ENCODE assay signal across 1 cellular context in the genomic region with DNA sequence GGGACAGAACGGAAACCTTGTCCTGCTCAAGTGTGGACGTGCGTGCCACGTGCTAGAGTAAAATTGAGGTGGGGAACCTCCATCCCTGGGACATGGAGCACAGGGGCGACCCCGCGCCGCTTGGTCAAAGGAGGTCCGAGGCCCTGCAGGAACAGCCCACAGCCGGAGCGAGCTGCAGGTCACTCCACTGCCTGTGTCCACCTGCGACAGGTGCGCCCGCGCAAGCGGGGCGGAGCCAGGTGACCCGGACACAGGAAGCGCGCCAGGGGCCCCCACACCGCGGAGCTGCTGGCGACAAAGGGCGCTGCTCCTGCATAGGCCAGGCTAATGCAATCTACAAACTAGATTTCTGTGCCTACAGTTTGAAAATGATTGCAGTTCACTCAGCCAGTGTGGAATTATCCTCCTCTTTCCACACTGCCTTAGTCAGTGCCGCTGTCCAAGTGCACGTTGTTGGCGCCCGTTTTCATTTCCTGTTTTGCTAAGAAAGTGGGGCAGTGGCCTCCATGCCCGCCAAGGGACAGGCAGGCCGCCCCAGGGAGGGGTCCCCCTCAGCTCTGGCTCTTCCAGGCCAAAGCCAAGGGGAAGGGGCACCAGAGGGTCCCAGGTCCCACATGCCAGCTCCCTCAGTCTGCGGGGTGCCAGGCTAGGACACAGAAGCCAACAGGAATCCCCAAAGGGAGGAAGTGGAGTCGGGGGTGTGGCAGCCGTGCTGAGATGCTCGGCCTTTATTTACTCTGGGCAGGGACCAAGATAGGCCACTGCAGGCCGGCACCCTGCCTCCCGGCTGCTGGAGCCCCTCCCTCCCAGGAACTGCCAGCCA.
TF ChIP-seq lines count a peak whose summit lies in the region.

No MANE protein-coding gene starts in this region.

TF ChIP-seq in K562, 482 proteins besides CTCF, POLR2A, EP300 and RAD21 (continued from another document and continues in another):
- no peak for TF ChIP-seq MCM7 (IDR thresholded peaks at IDR 0.05)
- TF ChIP-seq ZBTB8A (IDR thresholded peaks at IDR 0.05; ENCODE audit: partially characterized antibody), result no peak
- TF ChIP-seq, protein P1, sequence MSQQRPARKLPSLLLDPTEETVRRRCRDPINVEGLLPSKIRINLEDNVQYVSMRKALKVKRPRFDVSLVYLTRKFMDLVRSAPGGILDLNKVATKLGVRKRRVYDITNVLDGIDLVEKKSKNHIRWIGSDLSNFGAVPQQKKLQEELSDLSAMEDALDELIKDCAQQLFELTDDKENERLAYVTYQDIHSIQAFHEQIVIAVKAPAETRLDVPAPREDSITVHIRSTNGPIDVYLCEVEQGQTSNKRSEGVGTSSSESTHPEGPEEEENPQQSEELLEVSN (IDR thresholded peaks at IDR 0.05; ENCODE audit: borderline replicate concordance in 1 of 2, extremely low read depth in 1 of 2, insufficient read depth in 1 of 2, insufficient read length in 1 of 2, low read depth in 1 of 2, low read length in 1 of 2, poor library complexity in 1 of 2, severe bottlenecking in 1 of 2), result peak; percentile 50 to 70
- TF ChIP-seq NONO (IDR thresholded peaks at IDR 0.05; ENCODE audit: low read depth in 2 of 2, low read length in 1 of 2), result no peak
- TF ChIP-seq, protein P2, sequence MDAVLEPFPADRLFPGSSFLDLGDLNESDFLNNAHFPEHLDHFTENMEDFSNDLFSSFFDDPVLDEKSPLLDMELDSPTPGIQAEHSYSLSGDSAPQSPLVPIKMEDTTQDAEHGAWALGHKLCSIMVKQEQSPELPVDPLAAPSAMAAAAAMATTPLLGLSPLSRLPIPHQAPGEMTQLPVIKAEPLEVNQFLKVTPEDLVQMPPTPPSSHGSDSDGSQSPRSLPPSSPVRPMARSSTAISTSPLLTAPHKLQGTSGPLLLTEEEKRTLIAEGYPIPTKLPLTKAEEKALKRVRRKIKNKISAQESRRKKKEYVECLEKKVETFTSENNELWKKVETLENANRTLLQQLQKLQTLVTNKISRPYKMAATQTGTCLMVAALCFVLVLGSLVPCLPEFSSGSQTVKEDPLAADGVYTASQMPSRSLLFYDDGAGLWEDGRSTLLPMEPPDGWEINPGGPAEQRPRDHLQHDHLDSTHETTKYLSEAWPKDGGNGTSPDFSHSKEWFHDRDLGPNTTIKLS (IDR thresholded peaks at IDR 0.05; ENCODE audit: borderline replicate concordance, low read depth), result peak; percentile 65; the same call in 1 of the 2 replicates
- peak; percentile 69; the same call in 1 of the 2 replicates for TF ChIP-seq ERF (CRISPR knock-in tag; IDR thresholded peaks at IDR 0.05)
- no peak for TF ChIP-seq ZNF121 (CRISPR knock-in tag; conservative IDR thresholded peaks at IDR 0.05)
- no peak for TF ChIP-seq ZNF274 (IDR thresholded peaks at IDR 0.05; ENCODE audit: borderline replicate concordance, low read depth, low read length)
- TF ChIP-seq, protein P3, sequence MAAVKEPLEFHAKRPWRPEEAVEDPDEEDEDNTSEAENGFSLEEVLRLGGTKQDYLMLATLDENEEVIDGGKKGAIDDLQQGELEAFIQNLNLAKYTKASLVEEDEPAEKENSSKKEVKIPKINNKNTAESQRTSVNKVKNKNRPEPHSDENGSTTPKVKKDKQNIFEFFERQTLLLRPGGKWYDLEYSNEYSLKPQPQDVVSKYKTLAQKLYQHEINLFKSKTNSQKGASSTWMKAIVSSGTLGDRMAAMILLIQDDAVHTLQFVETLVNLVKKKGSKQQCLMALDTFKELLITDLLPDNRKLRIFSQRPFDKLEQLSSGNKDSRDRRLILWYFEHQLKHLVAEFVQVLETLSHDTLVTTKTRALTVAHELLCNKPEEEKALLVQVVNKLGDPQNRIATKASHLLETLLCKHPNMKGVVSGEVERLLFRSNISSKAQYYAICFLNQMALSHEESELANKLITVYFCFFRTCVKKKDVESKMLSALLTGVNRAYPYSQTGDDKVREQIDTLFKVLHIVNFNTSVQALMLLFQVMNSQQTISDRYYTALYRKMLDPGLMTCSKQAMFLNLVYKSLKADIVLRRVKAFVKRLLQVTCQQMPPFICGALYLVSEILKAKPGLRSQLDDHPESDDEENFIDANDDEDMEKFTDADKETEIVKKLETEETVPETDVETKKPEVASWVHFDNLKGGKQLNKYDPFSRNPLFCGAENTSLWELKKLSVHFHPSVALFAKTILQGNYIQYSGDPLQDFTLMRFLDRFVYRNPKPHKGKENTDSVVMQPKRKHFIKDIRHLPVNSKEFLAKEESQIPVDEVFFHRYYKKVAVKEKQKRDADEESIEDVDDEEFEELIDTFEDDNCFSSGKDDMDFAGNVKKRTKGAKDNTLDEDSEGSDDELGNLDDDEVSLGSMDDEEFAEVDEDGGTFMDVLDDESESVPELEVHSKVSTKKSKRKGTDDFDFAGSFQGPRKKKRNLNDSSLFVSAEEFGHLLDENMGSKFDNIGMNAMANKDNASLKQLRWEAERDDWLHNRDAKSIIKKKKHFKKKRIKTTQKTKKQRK (IDR thresholded peaks at IDR 0.05; ENCODE audit: borderline replicate concordance, low read depth, low read length), result no peak
- TF ChIP-seq ZNF184 (CRISPR knock-in tag; IDR thresholded peaks at IDR 0.05), result no peak
- no peak for TF ChIP-seq NR3C1 (CRISPR knock-in tag; IDR thresholded peaks at IDR 0.05)
- no peak for TF ChIP-seq HIVEP1 (CRISPR knock-in tag; IDR thresholded peaks at IDR 0.05)
- TF ChIP-seq, protein P4, sequence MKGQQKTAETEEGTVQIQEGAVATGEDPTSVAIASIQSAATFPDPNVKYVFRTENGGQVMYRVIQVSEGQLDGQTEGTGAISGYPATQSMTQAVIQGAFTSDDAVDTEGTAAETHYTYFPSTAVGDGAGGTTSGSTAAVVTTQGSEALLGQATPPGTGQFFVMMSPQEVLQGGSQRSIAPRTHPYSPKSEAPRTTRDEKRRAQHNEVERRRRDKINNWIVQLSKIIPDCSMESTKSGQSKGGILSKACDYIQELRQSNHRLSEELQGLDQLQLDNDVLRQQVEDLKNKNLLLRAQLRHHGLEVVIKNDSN (CRISPR knock-in tag; IDR thresholded peaks at IDR 0.05), result peak; percentile 41
- no peak for TF ChIP-seq RBM25 (IDR thresholded peaks at IDR 0.05; ENCODE audit: low read depth, low read length, severe bottlenecking)
- TF ChIP-seq, protein P5, sequence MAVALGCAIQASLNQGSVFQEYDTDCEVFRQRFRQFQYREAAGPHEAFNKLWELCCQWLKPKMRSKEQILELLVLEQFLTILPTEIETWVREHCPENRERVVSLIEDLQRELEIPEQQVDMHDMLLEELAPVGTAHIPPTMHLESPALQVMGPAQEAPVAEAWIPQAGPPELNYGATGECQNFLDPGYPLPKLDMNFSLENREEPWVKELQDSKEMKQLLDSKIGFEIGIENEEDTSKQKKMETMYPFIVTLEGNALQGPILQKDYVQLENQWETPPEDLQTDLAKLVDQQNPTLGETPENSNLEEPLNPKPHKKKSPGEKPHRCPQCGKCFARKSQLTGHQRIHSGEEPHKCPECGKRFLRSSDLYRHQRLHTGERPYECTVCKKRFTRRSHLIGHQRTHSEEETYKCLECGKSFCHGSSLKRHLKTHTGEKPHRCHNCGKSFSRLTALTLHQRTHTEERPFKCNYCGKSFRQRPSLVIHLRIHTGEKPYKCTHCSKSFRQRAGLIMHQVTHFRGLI (CRISPR knock-in tag; IDR thresholded peaks at IDR 0.05), result no peak
- TF ChIP-seq, protein P6, sequence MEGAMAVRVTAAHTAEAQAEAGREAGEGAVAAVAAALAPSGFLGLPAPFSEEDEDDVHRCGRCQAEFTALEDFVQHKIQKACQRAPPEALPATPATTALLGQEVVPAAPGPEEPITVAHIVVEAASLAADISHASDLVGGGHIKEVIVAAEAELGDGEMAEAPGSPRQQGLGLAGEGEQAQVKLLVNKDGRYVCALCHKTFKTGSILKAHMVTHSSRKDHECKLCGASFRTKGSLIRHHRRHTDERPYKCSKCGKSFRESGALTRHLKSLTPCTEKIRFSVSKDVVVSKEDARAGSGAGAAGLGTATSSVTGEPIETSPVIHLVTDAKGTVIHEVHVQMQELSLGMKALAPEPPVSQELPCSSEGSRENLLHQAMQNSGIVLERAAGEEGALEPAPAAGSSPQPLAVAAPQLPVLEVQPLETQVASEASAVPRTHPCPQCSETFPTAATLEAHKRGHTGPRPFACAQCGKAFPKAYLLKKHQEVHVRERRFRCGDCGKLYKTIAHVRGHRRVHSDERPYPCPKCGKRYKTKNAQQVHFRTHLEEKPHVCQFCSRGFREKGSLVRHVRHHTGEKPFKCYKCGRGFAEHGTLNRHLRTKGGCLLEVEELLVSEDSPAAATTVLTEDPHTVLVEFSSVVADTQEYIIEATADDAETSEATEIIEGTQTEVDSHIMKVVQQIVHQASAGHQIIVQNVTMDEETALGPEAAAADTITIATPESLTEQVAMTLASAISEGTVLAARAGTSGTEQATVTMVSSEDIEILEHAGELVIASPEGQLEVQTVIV (CRISPR knock-in tag; IDR thresholded peaks at IDR 0.05; ENCODE audit: borderline replicate concordance), result no peak
- TF ChIP-seq NR1H2 (CRISPR knock-in tag; IDR thresholded peaks at IDR 0.05), result no peak
- no peak for TF ChIP-seq TARDBP (IDR thresholded peaks at IDR 0.05)
- TF ChIP-seq, protein P7, sequence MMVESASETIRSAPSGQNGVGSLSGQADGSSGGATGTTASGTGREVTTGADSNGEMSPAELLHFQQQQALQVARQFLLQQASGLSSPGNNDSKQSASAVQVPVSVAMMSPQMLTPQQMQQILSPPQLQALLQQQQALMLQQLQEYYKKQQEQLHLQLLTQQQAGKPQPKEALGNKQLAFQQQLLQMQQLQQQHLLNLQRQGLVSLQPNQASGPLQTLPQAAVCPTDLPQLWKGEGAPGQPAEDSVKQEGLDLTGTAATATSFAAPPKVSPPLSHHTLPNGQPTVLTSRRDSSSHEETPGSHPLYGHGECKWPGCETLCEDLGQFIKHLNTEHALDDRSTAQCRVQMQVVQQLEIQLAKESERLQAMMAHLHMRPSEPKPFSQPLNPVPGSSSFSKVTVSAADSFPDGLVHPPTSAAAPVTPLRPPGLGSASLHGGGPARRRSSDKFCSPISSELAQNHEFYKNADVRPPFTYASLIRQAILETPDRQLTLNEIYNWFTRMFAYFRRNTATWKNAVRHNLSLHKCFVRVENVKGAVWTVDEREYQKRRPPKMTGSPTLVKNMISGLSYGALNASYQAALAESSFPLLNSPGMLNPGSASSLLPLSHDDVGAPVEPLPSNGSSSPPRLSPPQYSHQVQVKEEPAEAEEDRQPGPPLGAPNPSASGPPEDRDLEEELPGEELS (CRISPR knock-in tag; IDR thresholded peaks at IDR 0.05; ENCODE audit: borderline replicate concordance), result no peak
- no peak for TF ChIP-seq ZNF347 (CRISPR knock-in tag; IDR thresholded peaks at IDR 0.05; ENCODE audit: low read depth)
- TF ChIP-seq, protein P8, sequence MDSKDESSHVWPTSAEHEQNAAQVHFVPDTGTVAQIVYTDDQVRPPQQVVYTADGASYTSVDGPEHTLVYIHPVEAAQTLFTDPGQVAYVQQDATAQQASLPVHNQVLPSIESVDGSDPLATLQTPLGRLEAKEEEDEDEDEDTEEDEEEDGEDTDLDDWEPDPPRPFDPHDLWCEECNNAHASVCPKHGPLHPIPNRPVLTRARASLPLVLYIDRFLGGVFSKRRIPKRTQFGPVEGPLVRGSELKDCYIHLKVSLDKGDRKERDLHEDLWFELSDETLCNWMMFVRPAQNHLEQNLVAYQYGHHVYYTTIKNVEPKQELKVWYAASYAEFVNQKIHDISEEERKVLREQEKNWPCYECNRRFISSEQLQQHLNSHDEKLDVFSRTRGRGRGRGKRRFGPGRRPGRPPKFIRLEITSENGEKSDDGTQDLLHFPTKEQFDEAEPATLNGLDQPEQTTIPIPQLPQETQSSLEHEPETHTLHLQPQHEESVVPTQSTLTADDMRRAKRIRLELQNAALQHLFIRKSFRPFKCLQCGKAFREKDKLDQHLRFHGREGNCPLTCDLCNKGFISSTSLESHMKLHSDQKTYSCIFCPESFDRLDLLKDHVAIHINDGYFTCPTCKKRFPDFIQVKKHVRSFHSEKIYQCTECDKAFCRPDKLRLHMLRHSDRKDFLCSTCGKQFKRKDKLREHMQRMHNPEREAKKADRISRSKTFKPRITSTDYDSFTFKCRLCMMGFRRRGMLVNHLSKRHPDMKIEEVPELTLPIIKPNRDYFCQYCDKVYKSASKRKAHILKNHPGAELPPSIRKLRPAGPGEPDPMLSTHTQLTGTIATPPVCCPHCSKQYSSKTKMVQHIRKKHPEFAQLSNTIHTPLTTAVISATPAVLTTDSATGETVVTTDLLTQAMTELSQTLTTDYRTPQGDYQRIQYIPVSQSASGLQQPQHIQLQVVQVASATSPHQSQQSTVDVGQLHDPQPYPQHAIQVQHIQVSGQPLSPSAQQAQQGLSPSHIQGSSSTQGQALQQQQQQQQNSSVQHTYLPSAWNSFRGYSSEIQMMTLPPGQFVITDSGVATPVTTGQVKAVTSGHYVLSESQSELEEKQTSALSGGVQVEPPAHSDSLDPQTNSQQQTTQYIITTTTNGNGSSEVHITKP (IDR thresholded peaks at IDR 0.05; ENCODE audit: partially characterized antibody), result no peak
- no peak for TF ChIP-seq BCOR (IDR thresholded peaks at IDR 0.05)
- TF ChIP-seq, protein P9, sequence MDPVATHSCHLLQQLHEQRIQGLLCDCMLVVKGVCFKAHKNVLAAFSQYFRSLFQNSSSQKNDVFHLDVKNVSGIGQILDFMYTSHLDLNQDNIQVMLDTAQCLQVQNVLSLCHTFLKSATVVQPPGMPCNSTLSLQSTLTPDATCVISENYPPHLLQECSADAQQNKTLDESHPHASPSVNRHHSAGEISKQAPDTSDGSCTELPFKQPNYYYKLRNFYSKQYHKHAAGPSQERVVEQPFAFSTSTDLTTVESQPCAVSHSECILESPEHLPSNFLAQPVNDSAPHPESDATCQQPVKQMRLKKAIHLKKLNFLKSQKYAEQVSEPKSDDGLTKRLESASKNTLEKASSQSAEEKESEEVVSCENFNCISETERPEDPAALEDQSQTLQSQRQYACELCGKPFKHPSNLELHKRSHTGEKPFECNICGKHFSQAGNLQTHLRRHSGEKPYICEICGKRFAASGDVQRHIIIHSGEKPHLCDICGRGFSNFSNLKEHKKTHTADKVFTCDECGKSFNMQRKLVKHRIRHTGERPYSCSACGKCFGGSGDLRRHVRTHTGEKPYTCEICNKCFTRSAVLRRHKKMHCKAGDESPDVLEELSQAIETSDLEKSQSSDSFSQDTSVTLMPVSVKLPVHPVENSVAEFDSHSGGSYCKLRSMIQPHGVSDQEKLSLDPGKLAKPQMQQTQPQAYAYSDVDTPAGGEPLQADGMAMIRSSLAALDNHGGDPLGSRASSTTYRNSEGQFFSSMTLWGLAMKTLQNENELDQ (CRISPR knock-in tag; IDR thresholded peaks at IDR 0.05; ENCODE audit: borderline replicate concordance), result no peak
- TF ChIP-seq ZNF165 (CRISPR knock-in tag; IDR thresholded peaks at IDR 0.05; ENCODE audit: borderline replicate concordance), result no peak
- TF ChIP-seq RBM34 (IDR thresholded peaks at IDR 0.05; ENCODE audit: borderline replicate concordance, insufficient read depth, low read length), result no peak
- peak; percentile 36 for TF ChIP-seq POLR2B (IDR thresholded peaks at IDR 0.05; ENCODE audit: low read depth, partially characterized antibody)
- TF ChIP-seq, protein P10, sequence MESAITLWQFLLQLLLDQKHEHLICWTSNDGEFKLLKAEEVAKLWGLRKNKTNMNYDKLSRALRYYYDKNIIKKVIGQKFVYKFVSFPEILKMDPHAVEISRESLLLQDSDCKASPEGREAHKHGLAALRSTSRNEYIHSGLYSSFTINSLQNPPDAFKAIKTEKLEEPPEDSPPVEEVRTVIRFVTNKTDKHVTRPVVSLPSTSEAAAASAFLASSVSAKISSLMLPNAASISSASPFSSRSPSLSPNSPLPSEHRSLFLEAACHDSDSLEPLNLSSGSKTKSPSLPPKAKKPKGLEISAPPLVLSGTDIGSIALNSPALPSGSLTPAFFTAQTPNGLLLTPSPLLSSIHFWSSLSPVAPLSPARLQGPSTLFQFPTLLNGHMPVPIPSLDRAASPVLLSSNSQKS (CRISPR knock-in tag; IDR thresholded peaks at IDR 0.05), result no peak
